8 cellular contexts compared by ENCODE assay signal in genomic region chr3:10173926-10174435, GRCh38. TPM values are rescaled to one million over a fixed set of nuclear protein-coding genes. Genes with fewer than 3 reads are reported as not detected.
DNase-seq lines count a peak whose midpoint lies in the region; ATAC-seq and TF ChIP-seq lines count a peak whose summit lies in the region.

No MANE protein-coding gene starts in this region.

- intact Hi-C loops in MCF 10A (cut with micrococcal nuclease) (no loop called here), lower lobe of right lung (cut with DNase I) (no loop called here), upper lobe of right lung (cut with DNase I) (no loop called here)

- H3K4me3 Mint-ChIP-seq in MCF 10A (ENCODE audit: unreplicated experiment) = no peak overlapping the region

- peaks cover under 1% of the 10 kb centered on the region for H3K9me3 ChIP-seq in lower lobe of right lung
- no peaks in the 10 kb centered on the region for H3K9me3 ChIP-seq in upper lobe of right lung

- no peaks in the 10 kb centered on the region for H3K27me3 Mint-ChIP-seq in MCF 10A (ENCODE audit: insufficient read depth, unreplicated experiment)

- no peak for TF ChIP-seq CTCF in AG10803 (conservative IDR thresholded peaks at IDR 0.05; ENCODE audit: low read length)
- no peak for TF ChIP-seq CTCF in HL-60 (IDR thresholded peaks at IDR 0.05; ENCODE audit: insufficient read depth, low read length)
- TF ChIP-seq CTCF in MCF 10A (IDR thresholded peaks at IDR 0.05; ENCODE audit: unreplicated experiment) = no peak
- TF ChIP-seq CTCF in lower lobe of right lung (IDR thresholded peaks at IDR 0.05) = no peak
- no peak for TF ChIP-seq CTCF in upper lobe of right lung (IDR thresholded peaks at IDR 0.05)

- H3K9me3 Mint-ChIP-seq in MCF 10A (ENCODE audit: unreplicated experiment) = peaks cover under 1% of the 10 kb centered on the region

- H3K36me3 Mint-ChIP-seq in MCF 10A (ENCODE audit: insufficient read depth, unreplicated experiment) = peaks cover 3% of the 10 kb centered on the region

- H3K4me1 ChIP-seq in lower lobe of right lung (peaks cover 16% of the 10 kb centered on the region), upper lobe of right lung (peaks cover 17% of the 10 kb centered on the region)

- no peaks in the 10 kb centered on the region for H3K36me3 ChIP-seq in lower lobe of right lung
- no peaks in the 10 kb centered on the region for H3K36me3 ChIP-seq in upper lobe of right lung

- peak; percentile 81 for DNase-seq in AG10803 (ENCODE audit: low read depth)
- peak; percentile 50 to 58 for DNase-seq in HL-60 (ENCODE audit: low read depth in 1 of 2, low spot score in 1 of 2)
- peak; percentile 64 for DNase-seq in MCF 10A (ENCODE audit: unreplicated experiment)
- peak; percentile 70 for DNase-seq in lower lobe of right lung
- DNase-seq in upper lobe of right lung = peak; percentile 79
- DNase-seq in epidermal melanocyte (ENCODE audit: insufficient read length, low spot score) = no peak
- DNase-seq in SHP77 (lab: John Stamatoyannopoulos, UW) = no peak
- DNase-seq in GM19240 (ENCODE audit: insufficient read length, low spot score) = no peak

- CTCF ChIA-PET in MCF 10A (lab: Yijun Ruan, JAX) = interaction anchor here (0.6 to 2.0 kb wide), 2 partner anchors 9 to 58 kb away, joined by 6 to 7 read pairs; partner anchors contain the start of gene IRAK2

- H3K27me3 ChIP-seq in HL-60 (ENCODE audit: insufficient read depth, poor library complexity, severe bottlenecking) = no peaks in the 10 kb centered on the region
- no peaks in the 10 kb centered on the region for H3K27me3 ChIP-seq in lower lobe of right lung (ENCODE audit: low read depth)
- no peaks in the 10 kb centered on the region for H3K27me3 ChIP-seq in upper lobe of right lung

- POLR2A ChIA-PET in MCF 10A (lab: Yijun Ruan, JAX) = no interaction called here

- no peak overlapping the region for H3K27ac Mint-ChIP-seq in MCF 10A (ENCODE audit: low read depth, unreplicated experiment)

- no peak overlapping the region for H3K27ac ChIP-seq in HL-60 (replicated peaks)
- H3K27ac ChIP-seq in lower lobe of right lung = peak overlapping the region; percentile 73
- peak overlapping the region; percentile 78 for H3K27ac ChIP-seq in upper lobe of right lung

- H3K4me1 Mint-ChIP-seq in MCF 10A (ENCODE audit: insufficient read depth, unreplicated experiment) = peaks cover 5% of the 10 kb centered on the region

- no peak overlapping the region for H3K4me3 ChIP-seq in AG10803 (ENCODE audit: low read length)
- no peak overlapping the region for H3K4me3 ChIP-seq in HL-60 (replicated peaks; ENCODE audit: insufficient read depth, low read length)
- no peak overlapping the region for H3K4me3 ChIP-seq in lower lobe of right lung
- no peak overlapping the region for H3K4me3 ChIP-seq in upper lobe of right lung

- peak; percentile 91 to 93 for ATAC-seq in lower lobe of right lung
- peak; percentile 96 for ATAC-seq in upper lobe of right lung

- BruUV-seq in MCF 10A (replicated peaks; lab: Mats Ljungman, UMichigan) = no TSS peak

RNA-seq across cellular contexts. Expression of gene IRAK2, which starts 9.3 kb away (rescaled TPM):
- total RNA-seq in MCF 10A (2022) (6.0 and 7.0 TPM in 2 replicates), lower lobe of right lung (3.9 TPM), upper lobe of right lung (5.2 TPM)

RNA-seq across cellular contexts. Expression of gene VHL, which starts 32.4 kb away (rescaled TPM):
- total RNA-seq in MCF 10A (2022) = 50.9 and 54.6 TPM in 2 replicates
- total RNA-seq in lower lobe of right lung = 38.1 TPM
- total RNA-seq in upper lobe of right lung = 37.2 TPM

RNA-seq across cellular contexts. Expression of gene BRK1, which starts 58.5 kb away (rescaled TPM):
- 78.5 and 82.5 TPM in 2 replicates for total RNA-seq in MCF 10A (2022)
- total RNA-seq in lower lobe of right lung = 116 TPM
- 112 TPM for total RNA-seq in upper lobe of right lung

Comparison
In these comparisons a context has a peak if more than half of its experiments do, and no peak if none do; other contexts are left out.
1. DNase-seq: peak in AG10803 (single experiment), HL-60 (2 of 2), MCF 10A (single experiment), lower lobe of right lung (single experiment) and upper lobe of right lung (single experiment); none in epidermal melanocyte (single experiment), SHP77 (0 of 2) and GM19240 (single experiment).